1 cellular context compared by ENCODE assay signal in genomic region chr9:4792572-4793411, GRCh38.
A peak's percentile ranks its signal among the peaks of the same experiment; 100 is the strongest.
TF ChIP-seq lines count a peak whose summit lies in the region.

RCL1 (plus strand) TSS chr9:4792944; CDS start chr9:4793092, 148 bp downstream.

TF ChIP-seq in HepG2, 621 proteins besides CTCF, POLR2A, EP300 and RAD21 (continued from another document and continues in another):
- TF ChIP-seq AKNA (CRISPR knock-in tag; IDR thresholded peaks at IDR 0.05; ENCODE audit: borderline replicate concordance) (no peak), NFKBIZ (CRISPR knock-in tag; IDR thresholded peaks at IDR 0.05) (no peak), SUZ12 (IDR thresholded peaks at IDR 0.05; ENCODE audit: low read depth, low read length) (no peak), KDM5A (IDR thresholded peaks at IDR 0.05; ENCODE audit: borderline replicate concordance, low read length) (peak; percentile 52), TFE3 (CRISPR knock-in tag; IDR thresholded peaks at IDR 0.05) (0 out of 2 replicates have a peak, but pooled peaks have one; percentile 57), ZNF431 (CRISPR knock-in tag; IDR thresholded peaks at IDR 0.05; ENCODE audit: borderline replicate concordance, low read depth) (peak; percentile 80; the same call in 1 of the 2 replicates), ZNF772 (CRISPR knock-in tag; IDR thresholded peaks at IDR 0.05) (0 out of 2 replicates have a peak, but pooled peaks have one; percentile 46), NR2F1 (CRISPR knock-in tag; IDR thresholded peaks at IDR 0.05) (peak in 1 of 2 experiments; percentile 51; a peak in 1 of 4 replicates), ZMAT5 (CRISPR knock-in tag; IDR thresholded peaks at IDR 0.05; ENCODE audit: borderline replicate concordance, low read depth) (no peak), CREB1 (IDR thresholded peaks at IDR 0.05) (peak; percentile 33; the same call in 1 of the 2 replicates), CREB1 (CRISPR knock-in tag; IDR thresholded peaks at IDR 0.05) (no peak), SNAI1 (CRISPR knock-in tag; IDR thresholded peaks at IDR 0.05; ENCODE audit: borderline replicate concordance) (no peak), KLF13 (CRISPR knock-in tag; IDR thresholded peaks at IDR 0.05) (0 out of 2 replicates have a peak, but pooled peaks have one; percentile 42), ZNF484 (CRISPR knock-in tag; IDR thresholded peaks at IDR 0.05; ENCODE audit: borderline replicate concordance, low read depth) (no peak), ZNF775 (CRISPR knock-in tag; IDR thresholded peaks at IDR 0.05; ENCODE audit: borderline replicate concordance) (peak; percentile 27; the same call in 1 of the 2 replicates), KDM3A (CRISPR knock-in tag; IDR thresholded peaks at IDR 0.05; ENCODE audit: low read depth) (no peak), RBM39 (IDR thresholded peaks at IDR 0.05; ENCODE audit: low read depth, low read length, poor library complexity, severe bottlenecking) (peak; percentile 68), KLF11 (CRISPR knock-in tag; IDR thresholded peaks at IDR 0.05) (no peak), TFAP4 (IDR thresholded peaks at IDR 0.05; ENCODE audit: borderline replicate concordance, low read depth) (no peak), JUNB (CRISPR knock-in tag; IDR thresholded peaks at IDR 0.05; ENCODE audit: borderline replicate concordance) (no peak), ZNF607 (CRISPR knock-in tag; IDR thresholded peaks at IDR 0.05; ENCODE audit: borderline replicate concordance) (peak; percentile 50; the same call in 1 of the 2 replicates), ZNF510 (CRISPR knock-in tag; IDR thresholded peaks at IDR 0.05; ENCODE audit: low read depth) (no peak), E2F5 (CRISPR knock-in tag; conservative IDR thresholded peaks at IDR 0.05) (peak; percentile 85), ZMAT3 (CRISPR knock-in tag; conservative IDR thresholded peaks at IDR 0.05) (peak; percentile 74; the same call in 1 of the 2 replicates), NPAS2 (CRISPR knock-in tag; IDR thresholded peaks at IDR 0.05; ENCODE audit: borderline replicate concordance) (no peak), MYC (CRISPR knock-in tag; IDR thresholded peaks at IDR 0.05; ENCODE audit: borderline replicate concordance) (peak; percentile 98), ZBTB2 (CRISPR knock-in tag; IDR thresholded peaks at IDR 0.05; ENCODE audit: low read depth) (no peak), ZNF724P (CRISPR knock-in tag; IDR thresholded peaks at IDR 0.05; ENCODE audit: borderline replicate concordance) (peak; percentile 47; the same call in 1 of the 2 replicates), CBX2 (IDR thresholded peaks at IDR 0.05; ENCODE audit: low read depth, low read length) (no peak), CBX2 (CRISPR knock-in tag; IDR thresholded peaks at IDR 0.05; ENCODE audit: low read depth) (no peak), ARID2 (CRISPR knock-in tag; IDR thresholded peaks at IDR 0.05; ENCODE audit: borderline replicate concordance) (no peak), RCOR2 (CRISPR knock-in tag; IDR thresholded peaks at IDR 0.05) (0 out of 2 replicates have a peak, but pooled peaks have one; percentile 32), YY1 (IDR thresholded peaks at IDR 0.05; ENCODE audit: insufficient read depth, insufficient replicate concordance, low read depth, low read length) (no peak), ZNF280B (CRISPR knock-in tag; IDR thresholded peaks at IDR 0.05; ENCODE audit: borderline replicate concordance) (peak; percentile 43), PCBP2 (optimal IDR thresholded peaks at IDR 0.05; ENCODE audit: low read depth, low read length, poor library complexity, severe bottlenecking) (no peak), ARNTL (CRISPR knock-in tag; IDR thresholded peaks at IDR 0.05) (peak; percentile 57; the same call in 1 of the 2 replicates), SIX4 (CRISPR knock-in tag; IDR thresholded peaks at IDR 0.05) (no peak), PAF1 (CRISPR knock-in tag; IDR thresholded peaks at IDR 0.05) (no peak), ZNF577 (CRISPR knock-in tag; IDR thresholded peaks at IDR 0.05; ENCODE audit: borderline replicate concordance, low read depth) (no peak), ZNF362 (CRISPR knock-in tag; IDR thresholded peaks at IDR 0.05; ENCODE audit: borderline replicate concordance) (no peak), NCOA1 (CRISPR knock-in tag; IDR thresholded peaks at IDR 0.05) (no peak), ZNF430 (CRISPR knock-in tag; IDR thresholded peaks at IDR 0.05) (peak; percentile 64; the same call in 1 of the 2 replicates), FOXP4 (CRISPR knock-in tag; IDR thresholded peaks at IDR 0.05) (no peak), ZNF547 (CRISPR knock-in tag; IDR thresholded peaks at IDR 0.05) (peak; percentile 75; the same call in 1 of the 2 replicates), ZNF34 (CRISPR knock-in tag; IDR thresholded peaks at IDR 0.05; ENCODE audit: borderline replicate concordance) (0 out of 2 replicates have a peak, but pooled peaks have one; percentile 54)
